In the genomic region with DNA sequence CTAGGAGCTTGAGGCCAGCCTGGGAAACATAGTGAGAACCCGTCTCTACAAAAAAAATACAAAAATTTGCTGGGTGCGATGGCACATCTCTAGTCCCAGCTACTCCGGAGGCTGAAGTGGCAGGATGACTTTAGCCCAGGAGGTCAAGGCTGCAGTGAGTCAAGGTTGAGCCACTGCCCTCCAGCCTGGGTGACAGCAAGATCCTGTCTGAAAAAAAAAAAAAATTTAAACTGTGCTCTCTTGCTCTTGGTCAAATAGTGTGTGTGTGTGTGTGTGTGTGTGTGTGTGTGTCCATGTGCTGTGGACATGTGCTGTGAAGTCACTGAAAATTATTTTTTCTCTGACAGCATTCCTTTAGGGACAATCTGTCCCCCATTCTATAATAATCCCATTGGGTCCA, we compare ENCODE assay signal across 1 cellular context.
TF ChIP-seq lines count a peak whose summit lies in the region.

No MANE protein-coding gene starts in this region.

TF ChIP-seq in HepG2, 621 proteins besides CTCF, POLR2A, EP300 and RAD21 (continued from another document):
- TF ChIP-seq, protein P1, sequence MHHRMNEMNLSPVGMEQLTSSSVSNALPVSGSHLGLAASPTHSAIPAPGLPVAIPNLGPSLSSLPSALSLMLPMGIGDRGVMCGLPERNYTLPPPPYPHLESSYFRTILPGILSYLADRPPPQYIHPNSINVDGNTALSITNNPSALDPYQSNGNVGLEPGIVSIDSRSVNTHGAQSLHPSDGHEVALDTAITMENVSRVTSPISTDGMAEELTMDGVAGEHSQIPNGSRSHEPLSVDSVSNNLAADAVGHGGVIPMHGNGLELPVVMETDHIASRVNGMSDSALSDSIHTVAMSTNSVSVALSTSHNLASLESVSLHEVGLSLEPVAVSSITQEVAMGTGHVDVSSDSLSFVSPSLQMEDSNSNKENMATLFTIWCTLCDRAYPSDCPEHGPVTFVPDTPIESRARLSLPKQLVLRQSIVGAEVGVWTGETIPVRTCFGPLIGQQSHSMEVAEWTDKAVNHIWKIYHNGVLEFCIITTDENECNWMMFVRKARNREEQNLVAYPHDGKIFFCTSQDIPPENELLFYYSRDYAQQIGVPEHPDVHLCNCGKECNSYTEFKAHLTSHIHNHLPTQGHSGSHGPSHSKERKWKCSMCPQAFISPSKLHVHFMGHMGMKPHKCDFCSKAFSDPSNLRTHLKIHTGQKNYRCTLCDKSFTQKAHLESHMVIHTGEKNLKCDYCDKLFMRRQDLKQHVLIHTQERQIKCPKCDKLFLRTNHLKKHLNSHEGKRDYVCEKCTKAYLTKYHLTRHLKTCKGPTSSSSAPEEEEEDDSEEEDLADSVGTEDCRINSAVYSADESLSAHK (CRISPR knock-in tag; IDR thresholded peaks at IDR 0.05; ENCODE audit: borderline replicate concordance): no peak
- TF ChIP-seq NR2F6 (IDR thresholded peaks at IDR 0.05): peak; percentile 84
- peak; percentile 73 for TF ChIP-seq NR2F6 (CRISPR knock-in tag; IDR thresholded peaks at IDR 0.05)
- TF ChIP-seq, protein P2, sequence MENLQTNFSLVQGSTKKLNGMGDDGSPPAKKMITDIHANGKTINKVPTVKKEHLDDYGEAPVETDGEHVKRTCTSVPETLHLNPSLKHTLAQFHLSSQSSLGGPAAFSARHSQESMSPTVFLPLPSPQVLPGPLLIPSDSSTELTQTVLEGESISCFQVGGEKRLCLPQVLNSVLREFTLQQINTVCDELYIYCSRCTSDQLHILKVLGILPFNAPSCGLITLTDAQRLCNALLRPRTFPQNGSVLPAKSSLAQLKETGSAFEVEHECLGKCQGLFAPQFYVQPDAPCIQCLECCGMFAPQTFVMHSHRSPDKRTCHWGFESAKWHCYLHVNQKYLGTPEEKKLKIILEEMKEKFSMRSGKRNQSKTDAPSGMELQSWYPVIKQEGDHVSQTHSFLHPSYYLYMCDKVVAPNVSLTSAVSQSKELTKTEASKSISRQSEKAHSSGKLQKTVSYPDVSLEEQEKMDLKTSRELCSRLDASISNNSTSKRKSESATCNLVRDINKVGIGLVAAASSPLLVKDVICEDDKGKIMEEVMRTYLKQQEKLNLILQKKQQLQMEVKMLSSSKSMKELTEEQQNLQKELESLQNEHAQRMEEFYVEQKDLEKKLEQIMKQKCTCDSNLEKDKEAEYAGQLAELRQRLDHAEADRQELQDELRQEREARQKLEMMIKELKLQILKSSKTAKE (CRISPR knock-in tag; IDR thresholded peaks at IDR 0.05; ENCODE audit: borderline replicate concordance): 0 out of 2 replicates have a peak, but pooled peaks have one; percentile 31
- TF ChIP-seq ZNF333 (CRISPR knock-in tag; IDR thresholded peaks at IDR 0.05; ENCODE audit: borderline replicate concordance): no peak
- no peak for TF ChIP-seq MTF1 (CRISPR knock-in tag; IDR thresholded peaks at IDR 0.05)
- peak; percentile 22; the same call in 1 of the 2 replicates for TF ChIP-seq GATAD2A (CRISPR knock-in tag; IDR thresholded peaks at IDR 0.05)
- TF ChIP-seq, protein P3, sequence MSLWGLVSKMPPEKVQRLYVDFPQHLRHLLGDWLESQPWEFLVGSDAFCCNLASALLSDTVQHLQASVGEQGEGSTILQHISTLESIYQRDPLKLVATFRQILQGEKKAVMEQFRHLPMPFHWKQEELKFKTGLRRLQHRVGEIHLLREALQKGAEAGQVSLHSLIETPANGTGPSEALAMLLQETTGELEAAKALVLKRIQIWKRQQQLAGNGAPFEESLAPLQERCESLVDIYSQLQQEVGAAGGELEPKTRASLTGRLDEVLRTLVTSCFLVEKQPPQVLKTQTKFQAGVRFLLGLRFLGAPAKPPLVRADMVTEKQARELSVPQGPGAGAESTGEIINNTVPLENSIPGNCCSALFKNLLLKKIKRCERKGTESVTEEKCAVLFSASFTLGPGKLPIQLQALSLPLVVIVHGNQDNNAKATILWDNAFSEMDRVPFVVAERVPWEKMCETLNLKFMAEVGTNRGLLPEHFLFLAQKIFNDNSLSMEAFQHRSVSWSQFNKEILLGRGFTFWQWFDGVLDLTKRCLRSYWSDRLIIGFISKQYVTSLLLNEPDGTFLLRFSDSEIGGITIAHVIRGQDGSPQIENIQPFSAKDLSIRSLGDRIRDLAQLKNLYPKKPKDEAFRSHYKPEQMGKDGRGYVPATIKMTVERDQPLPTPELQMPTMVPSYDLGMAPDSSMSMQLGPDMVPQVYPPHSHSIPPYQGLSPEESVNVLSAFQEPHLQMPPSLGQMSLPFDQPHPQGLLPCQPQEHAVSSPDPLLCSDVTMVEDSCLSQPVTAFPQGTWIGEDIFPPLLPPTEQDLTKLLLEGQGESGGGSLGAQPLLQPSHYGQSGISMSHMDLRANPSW (CRISPR knock-in tag; IDR thresholded peaks at IDR 0.05; ENCODE audit: borderline replicate concordance): no peak
- no peak for TF ChIP-seq TBX2 (CRISPR knock-in tag; IDR thresholded peaks at IDR 0.05; ENCODE audit: borderline replicate concordance)
- TF ChIP-seq, protein P4, sequence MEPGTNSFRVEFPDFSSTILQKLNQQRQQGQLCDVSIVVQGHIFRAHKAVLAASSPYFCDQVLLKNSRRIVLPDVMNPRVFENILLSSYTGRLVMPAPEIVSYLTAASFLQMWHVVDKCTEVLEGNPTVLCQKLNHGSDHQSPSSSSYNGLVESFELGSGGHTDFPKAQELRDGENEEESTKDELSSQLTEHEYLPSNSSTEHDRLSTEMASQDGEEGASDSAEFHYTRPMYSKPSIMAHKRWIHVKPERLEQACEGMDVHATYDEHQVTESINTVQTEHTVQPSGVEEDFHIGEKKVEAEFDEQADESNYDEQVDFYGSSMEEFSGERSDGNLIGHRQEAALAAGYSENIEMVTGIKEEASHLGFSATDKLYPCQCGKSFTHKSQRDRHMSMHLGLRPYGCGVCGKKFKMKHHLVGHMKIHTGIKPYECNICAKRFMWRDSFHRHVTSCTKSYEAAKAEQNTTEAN (CRISPR knock-in tag; conservative IDR thresholded peaks at IDR 0.05): no peak
- TF ChIP-seq ATRX (CRISPR knock-in tag; IDR thresholded peaks at IDR 0.05; ENCODE audit: borderline replicate concordance): no peak
- TF ChIP-seq ZFP37 (CRISPR knock-in tag; IDR thresholded peaks at IDR 0.05; ENCODE audit: borderline replicate concordance): no peak
- TF ChIP-seq IRX3 (CRISPR knock-in tag; IDR thresholded peaks at IDR 0.05; ENCODE audit: borderline replicate concordance, low read depth): no peak
- peak; percentile 51; the same call in 1 of the 2 replicates for TF ChIP-seq RXRA (CRISPR knock-in tag; IDR thresholded peaks at IDR 0.05)
- no peak for TF ChIP-seq MATR3 (CRISPR knock-in tag; IDR thresholded peaks at IDR 0.05)
- no peak for TF ChIP-seq RBM39 (IDR thresholded peaks at IDR 0.05; ENCODE audit: low read depth, low read length, poor library complexity, severe bottlenecking)
- TF ChIP-seq ZNF660 (CRISPR knock-in tag; IDR thresholded peaks at IDR 0.05; ENCODE audit: borderline replicate concordance, low read depth): no peak
